ENCODE assay signal across 8 cellular contexts in the genomic region with DNA sequence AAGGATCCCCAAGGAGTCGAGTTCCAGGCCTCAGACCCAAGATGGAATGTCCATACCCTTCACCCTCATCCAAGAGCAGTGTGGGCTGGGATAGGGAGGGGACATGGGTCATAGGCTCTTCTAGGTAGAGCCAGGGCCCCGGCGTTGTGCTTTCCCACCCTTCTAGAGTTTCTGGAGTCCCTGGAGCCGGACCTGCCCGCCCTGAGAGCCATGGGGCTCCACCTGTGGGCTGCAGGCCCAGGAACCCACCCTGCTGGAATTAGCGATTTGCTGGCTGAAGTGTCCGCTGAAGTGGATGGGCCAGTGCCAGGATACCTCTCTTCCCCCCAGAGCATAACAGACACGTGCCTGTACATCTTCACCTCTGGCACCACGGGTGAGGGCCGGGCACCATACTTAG. TPM values are rescaled to one million over a fixed set of nuclear protein-coding genes. Genes with fewer than 3 reads are reported as not detected.
A peak's percentile ranks its signal among the peaks of the same experiment; 100 is the strongest.
DNase-seq lines count a peak whose midpoint lies in the region; ATAC-seq, FAIRE-seq and TF ChIP-seq lines count a peak whose summit lies in the region.

No MANE protein-coding gene starts in this region.

- no peak for TF ChIP-seq RAD21 in SK-N-SH (IDR thresholded peaks at IDR 0.05; ENCODE audit: low read length)

- no peaks in the 10 kb centered on the region for H3K9me1 ChIP-seq in keratinocyte (ENCODE audit: control insufficient read depth, extremely low read depth, insufficient read depth, low read length)

- H3K9me3 ChIP-seq in SK-N-SH (no peaks in the 10 kb centered on the region), keratinocyte (ENCODE audit: control insufficient read depth, low read depth, low read length) (no peaks in the 10 kb centered on the region), subcutaneous abdominal adipose tissue (ENCODE audit: control insufficient read depth in 5 of 5, low read length in 5 of 5) (no peaks in the 10 kb centered on the region)

- no peaks in the 10 kb centered on the region for H3K9me2 ChIP-seq in SK-N-SH

- FAIRE-seq in keratinocyte (lab: Jason Lieb, UNC) = no peak

- H3K27ac Mint-ChIP-seq in activated naive CD8-positive, alpha-beta T cell treated with anti-CD3 and anti-CD28 coated beads, Interleukin-2, amount 50 U/mL, for 24 hours = no peak overlapping the region

- H3K4me3 ChIP-seq in SK-N-SH (ENCODE audit: low read depth in 2 of 2, low read length in 1 of 2) (peak overlapping the region; percentile 65 to 67; a peak in 3 of 4 replicates), keratinocyte (ENCODE audit: control insufficient read depth in 2 of 3, extremely low read depth in 1 of 3, insufficient read depth in 2 of 3, low read depth in 1 of 3, low read length in 3 of 3) (peak overlapping the region; percentile 49 to 81 (median 74)), subcutaneous abdominal adipose tissue (ENCODE audit: low read depth in 1 of 5, low read length in 5 of 5) (peak overlapping the region; percentile 80 to 86 (median 83))

- H3K4me1 ChIP-seq in SK-N-SH (ENCODE audit: control insufficient read depth in 1 of 2, insufficient read depth in 2 of 2, low read depth in 1 of 2, low read length in 1 of 2) (peaks cover 0 to 13% of the 10 kb centered on the region in 2 experiments; a peak in 1 of 4 replicates), keratinocyte (ENCODE audit: control insufficient read depth, extremely low read depth, insufficient read depth, low read length) (peaks cover 16% of the 10 kb centered on the region), subcutaneous abdominal adipose tissue (ENCODE audit: control insufficient read depth in 5 of 5, insufficient read depth in 5 of 5, low read length in 5 of 5) (peaks cover 31 to 92% (median 85%) of the 10 kb centered on the region in 5 donors)

- peaks cover 1% of the 10 kb centered on the region for H3K36me3 Mint-ChIP-seq in activated naive CD8-positive, alpha-beta T cell treated with anti-CD3 and anti-CD28 coated beads, Interleukin-2, amount 50 U/mL, for 24 hours (ENCODE audit: low read depth)

- H3K79me2 ChIP-seq in SK-N-SH (ENCODE audit: insufficient read depth) (no peaks in the 10 kb centered on the region), keratinocyte (ENCODE audit: control insufficient read depth, insufficient read depth, low read length) (no peaks in the 10 kb centered on the region)

- H3K9ac ChIP-seq in SK-N-SH = no peak overlapping the region
- H3K9ac ChIP-seq in keratinocyte (ENCODE audit: control insufficient read depth, extremely low read depth, insufficient read depth, low read length) = peak overlapping the region; percentile 66
- H3K9ac ChIP-seq in subcutaneous abdominal adipose tissue (ENCODE audit: low read length in 5 of 5) = peak overlapping the region in 4 of 5 donors; percentile 26 to 85 (median 73)

- H4K20me1 ChIP-seq in SK-N-SH (ENCODE audit: insufficient read depth) (no peaks in the 10 kb centered on the region), keratinocyte (ENCODE audit: control insufficient read depth, extremely low read depth, insufficient read depth, low read length) (no peaks in the 10 kb centered on the region)

- H3K4me2 ChIP-seq in SK-N-SH = peak overlapping the region; percentile 86
- H3K4me2 ChIP-seq in keratinocyte (ENCODE audit: control insufficient read depth, extremely low read depth, insufficient read depth, low read depth, low read length) = peak overlapping the region; percentile 94

- H2AFZ ChIP-seq in SK-N-SH (ENCODE audit: low read depth) = peak overlapping the region; percentile 82
- peak overlapping the region; percentile 24 for H2AFZ ChIP-seq in keratinocyte (ENCODE audit: control insufficient read depth, low read length)

- no peak for TF ChIP-seq EP300 in SK-N-SH (IDR thresholded peaks at IDR 0.05; ENCODE audit: borderline replicate concordance in 1 of 2, low read depth in 1 of 2, low read length in 1 of 2)

- no peak overlapping the region for H3K27ac ChIP-seq in SK-N-SH (ENCODE audit: low read depth in 2 of 2, low read length in 1 of 2)
- no peak overlapping the region for H3K27ac ChIP-seq in keratinocyte (ENCODE audit: control insufficient read depth, insufficient read depth, low read length)
- peak overlapping the region; percentile 92 for H3K27ac ChIP-seq in subcutaneous abdominal adipose tissue (ENCODE audit: low read depth, low read length)

- ATAC-seq in SK-N-SH treated with all-trans-retinoic acid at 6 μM for 48 hours (no peak), GM21786 (IDR thresholded peaks at IDR 0.05; ENCODE audit: unreplicated experiment) (no peak)
- ATAC-seq in activated naive CD8-positive, alpha-beta T cell treated with anti-CD3 and anti-CD28 coated beads, Interleukin-2, amount 50 U/mL, for 24 hours = no peak

- peaks cover 31% of the 10 kb centered on the region for H3K4me1 Mint-ChIP-seq in activated naive CD8-positive, alpha-beta T cell treated with anti-CD3 and anti-CD28 coated beads, Interleukin-2, amount 50 U/mL, for 24 hours

- no peak for DNase-seq in SK-N-SH
- DNase-seq in activated naive CD8-positive, alpha-beta T cell treated with anti-CD3 and anti-CD28 coated beads, Interleukin-2, amount 50 U/mL, for 24 hours = no peak
- DNase-seq in keratinocyte (ENCODE audit: low read depth, low spot score) = no peak
- no peak for DNase-seq in KG1 (lab: John Stamatoyannopoulos, UW)
- DNase-seq in cerebellar nuclear complex (lab: John Stamatoyannopoulos, UW) = no peak

- no peaks in the 10 kb centered on the region for H3K27me3 Mint-ChIP-seq in activated naive CD8-positive, alpha-beta T cell treated with anti-CD3 and anti-CD28 coated beads, Interleukin-2, amount 50 U/mL, for 24 hours

- H3K36me3 ChIP-seq in SK-N-SH (replicated peaks in 1 of 2; ENCODE audit: control insufficient read depth in 1 of 2, insufficient read depth in 2 of 2, low read length in 1 of 2) (peaks cover 0 to 26% of the 10 kb centered on the region in 2 experiments), keratinocyte (ENCODE audit: control insufficient read depth in 2 of 2, extremely low read depth in 1 of 2, insufficient read depth in 2 of 2, low read length in 2 of 2) (peaks cover 6 to 10% of the 10 kb centered on the region in 2 experiments), subcutaneous abdominal adipose tissue (ENCODE audit: control insufficient read depth in 5 of 5, insufficient read depth in 5 of 5, low read length in 5 of 5) (peaks cover 0 to 47% (median 25%) of the 10 kb centered on the region in 5 donors)

- dilution Hi-C loops in keratinocyte (cut with MboI; ENCODE audit: extremely low pct_ligation_motif_present, low sequenced_read_pairs) = no loop called here

- WGBS in SK-N-SH (ENCODE audit: low lambda C conversion rate) = 84% methylated on average over 9 of the region's 10 CpGs

- POLR2A ChIA-PET in SK-N-SH (lab: Yijun Ruan, JAX) = interaction anchor here (1.1 to 1.4 kb wide), 2 partner anchors 41 to 191 kb away, joined by 3 to 4 read pairs; partner anchors contain the start of gene CREB3L4

- CTCF ChIA-PET in SK-N-SH (lab: Yijun Ruan, JAX) = interaction anchor here (2.7 to 6.8 kb wide), 3 partner anchors 21 to 211 kb away, joined by 8 to 60 read pairs (median 16); partner anchors contain the start of genes NPR1 and RAB13

- H3F3A ChIP-seq in SK-N-SH (replicated peaks; ENCODE audit: insufficient read depth) = peaks cover 8% of the 10 kb centered on the region

- H3K9me3 Mint-ChIP-seq in activated naive CD8-positive, alpha-beta T cell treated with anti-CD3 and anti-CD28 coated beads, Interleukin-2, amount 50 U/mL, for 24 hours = no peaks in the 10 kb centered on the region

- H3K4me3 Mint-ChIP-seq in activated naive CD8-positive, alpha-beta T cell treated with anti-CD3 and anti-CD28 coated beads, Interleukin-2, amount 50 U/mL, for 24 hours = peak overlapping the region; percentile 78

- H3K27me3 ChIP-seq in SK-N-SH (ENCODE audit: insufficient read depth) = no peaks in the 10 kb centered on the region
- no peaks in the 10 kb centered on the region for H3K27me3 ChIP-seq in keratinocyte (ENCODE audit: control insufficient read depth, extremely low read depth, insufficient read depth, low read length)
- H3K27me3 ChIP-seq in subcutaneous abdominal adipose tissue (ENCODE audit: control insufficient read depth in 5 of 5, insufficient read depth in 4 of 5, low read length in 5 of 5) = no peaks in the 10 kb centered on the region

- no peak for TF ChIP-seq CTCF in SK-N-SH (IDR thresholded peaks at IDR 0.05)
- TF ChIP-seq CTCF in keratinocyte (optimal IDR thresholded peaks at IDR 0.05 in 1 of 3, IDR thresholded peaks at IDR 0.05 in 1 of 3, conservative IDR thresholded peaks at IDR 0.05 in 1 of 3; ENCODE audit: extremely low read depth in 1 of 3, insufficient read depth in 2 of 3, low read length in 3 of 3) = no peak

TF ChIP-seq in SK-N-SH, 30 proteins besides CTCF, POLR2A, EP300 and RAD21 (continues in another document):
- no peak for TF ChIP-seq TAF1 (IDR thresholded peaks at IDR 0.05; ENCODE audit: borderline replicate concordance, low read depth, low read length)
- no peak for TF ChIP-seq YY1 (IDR thresholded peaks at IDR 0.05; ENCODE audit: low read depth)

TF ChIP-seq in SK-N-SH treated with all-trans-retinoic acid at 6 μM for 48 hours, 23 proteins besides CTCF, POLR2A, EP300 and RAD21 (continues in another document):
- no peak for TF ChIP-seq ZNF8 (CRISPR knock-in tag; IDR thresholded peaks at IDR 0.05)
- TF ChIP-seq GLIS3 (CRISPR knock-in tag; IDR thresholded peaks at IDR 0.05) = no peak
- TF ChIP-seq PPARA (CRISPR knock-in tag; IDR thresholded peaks at IDR 0.05; ENCODE audit: borderline replicate concordance) = no peak

RNA-seq across cellular contexts. Expression of gene SLC27A3, which starts 1.1 kb away (rescaled TPM):
- polyA plus RNA-seq in SK-N-SH (2012; rRNA removed) (7.6 and 9.0 TPM in 2 replicates), keratinocyte (7.4 to 9.6 TPM (median 8.2 TPM) in 3 replicates)
- 3.8 and 4.0 TPM in 2 replicates for polyA plus RNA-seq in SK-N-SH (2012; cell fraction: cytosol; rRNA removed)
- 46.8 and 48.2 TPM in 2 replicates for polyA plus RNA-seq in SK-N-SH (2012; cell fraction: nucleus; rRNA removed)
- polyA plus RNA-seq in keratinocyte (2011; ENCODE audit: low read depth) = 1.4 TPM
- polyA plus RNA-seq in keratinocyte (2011; cell fraction: cytosol; rRNA removed) = 2.9 and 3.0 TPM in 2 replicates
- polyA plus RNA-seq in keratinocyte (2011; cell fraction: nucleus; rRNA removed) = 22.0 and 28.3 TPM in 2 replicates
- 2.5 and 8.0 TPM in 2 replicates for polyA plus RNA-seq in keratinocyte (2012; ENCODE audit: low replicate concordance)
- 9.4 to 19.4 TPM (median 15.2 TPM) in 3 replicates for polyA minus RNA-seq in keratinocyte
- 5.2 TPM for polyA minus RNA-seq in keratinocyte (2011; cell fraction: cytosol; rRNA and poly(A)+ RNA removed)
- polyA minus RNA-seq in keratinocyte (2011; cell fraction: nucleus; rRNA and poly(A)+ RNA removed) = 7.4 and 7.7 TPM in 2 replicates

RNA-seq across cellular contexts. Expression of gene INTS3, which starts 48.5 kb away (rescaled TPM):
- 64.3 and 80.9 TPM in 2 replicates for polyA plus RNA-seq in SK-N-SH (2012; rRNA removed)
- polyA plus RNA-seq in SK-N-SH (2012; cell fraction: cytosol; rRNA removed) = 26.1 and 30.5 TPM in 2 replicates
- polyA plus RNA-seq in SK-N-SH (2012; cell fraction: nucleus; rRNA removed) = 414 and 457 TPM in 2 replicates
- 24.6 to 34.5 TPM (median 26.0 TPM) in 3 replicates for polyA plus RNA-seq in keratinocyte
- polyA plus RNA-seq in keratinocyte (2011; ENCODE audit: low read depth) = 18.4 TPM
- 15.2 and 20.2 TPM in 2 replicates for polyA plus RNA-seq in keratinocyte (2011; cell fraction: cytosol; rRNA removed)
- 150 and 172 TPM in 2 replicates for polyA plus RNA-seq in keratinocyte (2011; cell fraction: nucleus; rRNA removed)
- 21.3 and 23.5 TPM in 2 replicates for polyA plus RNA-seq in keratinocyte (2012; ENCODE audit: low replicate concordance)
- polyA minus RNA-seq in keratinocyte = 33.6 to 62.6 TPM (median 42.0 TPM) in 3 replicates
- 11.7 TPM for polyA minus RNA-seq in keratinocyte (2011; cell fraction: cytosol; rRNA and poly(A)+ RNA removed)
- polyA minus RNA-seq in keratinocyte (2011; cell fraction: nucleus; rRNA and poly(A)+ RNA removed) = 37.4 and 55.7 TPM in 2 replicates
